ENCODE assay signal across 15 cellular contexts in genomic region chr6:33985947-33986346, GRCh38.
"Had no signal": no experiment of that assay in that cellular context is flagged by ENCODE, and none has a peak within 500 bp of the region (broad histone marks: within the 10 kb centered on the region; RNA-seq: fewer than 3 reads in every experiment).

No MANE protein-coding gene starts in this region.

- H3K36me3 Mint-ChIP-seq: memory B cell, naive B cell had no signal

- DNase-seq: cerebellar nuclear complex; effector CD8-positive, alpha-beta T cell; heart right ventricle; hypothalamus; left ventricle myocardium inferior; lower lobe of right lung; naive B cell; stimulated activated naive CD4-positive, alpha-beta T cell; substantia nigra; trophoblast cell; uterus had no signal

- H3K4me1 Mint-ChIP-seq: memory B cell had no signal

- H3K9me3 Mint-ChIP-seq: memory B cell had no signal

- H3K4me3 Mint-ChIP-seq: memory B cell, naive B cell, nephron had no signal

- ATAC-seq: esophagus mucosa, heart right ventricle, lower lobe of right lung, sciatic nerve had no signal

- H3K27ac Mint-ChIP-seq: memory B cell, naive B cell had no signal
